Comparison of ENCODE assay signal across 8 cellular contexts in the genomic region with DNA sequence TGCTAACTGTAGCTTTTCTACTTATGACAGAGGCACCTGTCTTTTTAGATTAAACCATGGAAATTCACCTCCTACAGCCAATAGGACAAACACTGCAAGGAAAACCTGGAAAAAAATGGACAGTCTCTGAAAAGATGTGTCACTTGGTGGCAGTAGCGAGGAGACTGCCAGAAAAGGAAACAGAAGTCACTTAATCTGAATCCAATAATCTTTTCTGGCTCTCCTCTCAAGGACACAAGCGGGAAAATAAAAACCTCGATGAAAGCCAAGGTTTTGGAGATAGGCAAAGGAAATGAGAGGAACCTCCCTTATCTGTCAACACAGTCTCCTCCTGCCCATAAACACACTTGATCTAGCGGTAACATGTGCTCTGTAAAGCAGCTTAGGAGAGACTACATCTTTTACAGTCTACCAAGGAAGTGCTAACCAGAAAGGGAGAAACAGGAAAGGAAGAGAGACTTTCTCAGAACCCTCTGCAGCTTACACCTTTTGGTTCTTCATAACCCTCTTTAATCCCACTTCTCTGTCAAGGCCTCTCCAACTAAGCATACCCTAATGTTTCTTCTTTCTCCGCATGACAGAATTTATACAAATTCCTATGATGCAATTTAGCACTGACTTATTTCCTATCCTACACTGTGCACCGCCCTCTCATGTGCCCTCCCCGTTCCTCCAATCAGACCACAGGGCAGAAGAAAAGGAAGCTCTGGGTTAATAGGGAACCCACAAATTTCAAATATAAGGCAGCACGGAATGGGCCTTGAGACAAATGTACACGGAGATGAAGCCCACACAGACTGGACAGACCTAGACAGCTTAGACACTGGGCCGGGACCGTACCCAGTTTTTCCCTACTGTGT. TPM values are rescaled to one million over a fixed set of nuclear protein-coding genes. Genes with fewer than 3 reads are reported as not detected.
A peak's percentile ranks its signal among the peaks of the same experiment; 100 is the strongest.
DNase-seq lines count a peak whose midpoint lies in the region; ATAC-seq and TF ChIP-seq lines count a peak whose summit lies in the region.

No MANE protein-coding gene starts in this region.

- H3K36me3 ChIP-seq in GM06990 (ENCODE audit: control insufficient read depth, insufficient read depth, low read length), result no peaks in the 10 kb centered on the region; the same call in none of the 2 replicates
- no peaks in the 10 kb centered on the region for H3K36me3 ChIP-seq in H7 (replicated peaks; ENCODE audit: control insufficient read depth, insufficient read depth, low read length)
- H3K36me3 ChIP-seq in KOPT-K1 (ENCODE audit: insufficient read depth, low read length), result peaks cover 18% of the 10 kb centered on the region

- H3K27me3 ChIP-seq in AG04450 (ENCODE audit: control insufficient read depth, insufficient read depth, low read length) (no peaks in the 10 kb centered on the region), GM06990 (replicated peaks; ENCODE audit: control insufficient read depth, insufficient read depth, low read length) (no peaks in the 10 kb centered on the region), H7 (ENCODE audit: control insufficient read depth, insufficient read depth, low read length) (no peaks in the 10 kb centered on the region)

- peak; percentile 7 for DNase-seq in AG04450 (ENCODE audit: low read depth, low spot score)
- peak; percentile 56 for DNase-seq in GM06990 (ENCODE audit: extremely low read depth, insufficient read length)
- DNase-seq in H7, result peak; percentile 44
- DNase-seq in T-cell, result peak in 3 of 34 experiments; percentile 4 to 26 (median 11)
- peak; percentile 30 for DNase-seq in endothelial cell (ENCODE audit: low spot score)
- peak; percentile 14 for DNase-seq in mucosa of gallbladder (ENCODE audit: low spot score)
- DNase-seq in activated gamma-delta T cell treated with Interleukin-2 at 50 U/mL for 16 hours, result no peak

- peaks cover 5% of the 10 kb centered on the region for H3K36me3 Mint-ChIP-seq in T-cell
- no peaks in the 10 kb centered on the region for H3K36me3 Mint-ChIP-seq in endothelial cell (ENCODE audit: low read depth, unreplicated experiment)

- H3K4me1 Mint-ChIP-seq in T-cell (peaks cover 41 to 63% (median 61%) of the 10 kb centered on the region in 3 donors), endothelial cell (ENCODE audit: unreplicated experiment) (peaks cover 23% of the 10 kb centered on the region)

- H3K9me3 Mint-ChIP-seq in T-cell (no peaks in the 10 kb centered on the region), endothelial cell (ENCODE audit: unreplicated experiment) (no peaks in the 10 kb centered on the region)

- H3K27me3 Mint-ChIP-seq in T-cell, result no peaks in the 10 kb centered on the region
- H3K27me3 Mint-ChIP-seq in endothelial cell (ENCODE audit: unreplicated experiment), result no peaks in the 10 kb centered on the region

- peak overlapping the region; percentile 68 to 70 for H3K27ac Mint-ChIP-seq in T-cell
- H3K27ac Mint-ChIP-seq in endothelial cell (ENCODE audit: unreplicated experiment), result peak overlapping the region; percentile 84

- H3K4me3 Mint-ChIP-seq in T-cell (peak overlapping the region; percentile 4 to 66 (median 61)), endothelial cell (ENCODE audit: unreplicated experiment) (peak overlapping the region; percentile 17)

- H3K27ac ChIP-seq in AG04450 (ENCODE audit: low read depth, low read length) (peak overlapping the region; percentile 57), KOPT-K1 (ENCODE audit: low read depth, low read length, poor library complexity, severe bottlenecking) (peak overlapping the region; percentile 35)

- H3K4me3 ChIP-seq in AG04450 (ENCODE audit: low read depth, low read length) (peak overlapping the region; percentile 18; the same call in 1 of the 2 replicates), GM06990 (replicated peaks; ENCODE audit: low read depth, low read length) (peak overlapping the region; percentile 31), H7 (ENCODE audit: insufficient read depth, low read depth, low read length) (no peak overlapping the region)

- H3K9me3 ChIP-seq in AG04450 (ENCODE audit: control insufficient read depth, insufficient read depth, low read length) (no peaks in the 10 kb centered on the region), KOPT-K1 (ENCODE audit: insufficient read depth, low read length, poor library complexity, severe bottlenecking) (no peaks in the 10 kb centered on the region)

- POLR2A ChIA-PET in AG04450 (lab: Yijun Ruan, JAX), result interaction anchor here (0.6 to 2.0 kb wide), 3 partner anchors 36 to 65 kb away, joined by 4 to 9 read pairs (median 4); partner anchors contain the start of gene CLASP1
- POLR2A ChIA-PET in T-cell (lab: Charles Lee), result interaction anchor here in 1 of 2 donors (0.5 kb wide), 1 partner anchor 53 kb away, joined by 3 read pairs; the partner anchor contains the start of gene CLASP1

- ATAC-seq in T-cell (replicated peaks in 1 of 4), result peak; percentile 37 to 80 (median 56)

- TF ChIP-seq CTCF in AG04450 (IDR thresholded peaks at IDR 0.05; ENCODE audit: low read depth, low read length), result peak; percentile 46
- TF ChIP-seq CTCF in GM06990 (IDR thresholded peaks at IDR 0.05; ENCODE audit: insufficient read depth, low read length, poor library complexity, severe bottlenecking), result peak; percentile 48
- no peak for TF ChIP-seq CTCF in endothelial cell (IDR thresholded peaks at IDR 0.05; ENCODE audit: unreplicated experiment)

- CTCF ChIA-PET in AG04450 (lab: Charles Lee), result interaction anchor here (0.6 to 1.3 kb wide), 2 partner anchors 9 to 66 kb away, joined by 3 read pairs; partner anchors contain the start of gene RNU4ATAC
- CTCF ChIA-PET in T-cell (lab: Charles Lee), result no interaction called here

RNA-seq across cellular contexts. Expression of gene CLASP1, which starts 52.8 kb away (rescaled TPM):
- polyA plus RNA-seq in AG04450 (2011; rRNA removed), result 12.8 and 18.7 TPM in 2 replicates
- polyA minus RNA-seq in AG04450 (2011; rRNA and poly(A)+ RNA removed), result 62.0 and 73.8 TPM in 2 replicates
- total RNA-seq in H7 (2014; rRNA removed; shearing (Covaris generic)), result 22.9 and 33.1 TPM in 2 replicates
- 10 to 100 TPM; 57.8 to 72.8 (median 65.1) TPM for total RNA-seq in T-cell
- total RNA-seq in endothelial cell (ENCODE audit: unreplicated experiment), result 95.1 TPM
- total RNA-seq in mucosa of gallbladder, result 51.4 TPM
